ENCODE assay signal across 17 cellular contexts in genomic region chr5:179256229-179257189, GRCh38.
DNase-seq lines count a peak whose midpoint lies in the region; ATAC-seq and TF ChIP-seq lines count a peak whose summit lies in the region.
"Had no signal": no experiment of that assay in that cellular context is flagged by ENCODE, and none has a peak within 500 bp of the region (broad histone marks: within the 10 kb centered on the region; RNA-seq: fewer than 3 reads in every experiment).

No MANE protein-coding gene starts in this region.

- peaks cover 4% of the 10 kb centered on the region for H3K36me3 Mint-ChIP-seq in chondrocyte (ENCODE audit: low read depth)

- no peaks in the 10 kb centered on the region for H3K36me3 ChIP-seq in lung (ENCODE audit: control insufficient read depth in 2 of 2, insufficient read depth in 2 of 2, low read length in 2 of 2)
- no peaks in the 10 kb centered on the region for H3K36me3 ChIP-seq in testis (ENCODE audit: low read depth, missing control alignments)
- H3K36me3 ChIP-seq: thoracic aorta had no signal

- no peak overlapping the region for H3K4me3 ChIP-seq in lung
- no peak overlapping the region for H3K4me3 ChIP-seq in testis
- H3K4me3 ChIP-seq: SK-N-MC, thoracic aorta had no signal

- no peaks in the 10 kb centered on the region for H3K9me3 Mint-ChIP-seq in chondrocyte (ENCODE audit: low read depth)
- H3K9me3 Mint-ChIP-seq: activated T-cell treated with anti-CD3 and anti-CD28 coated beads, Interleukin-2, amount 50 U/mL, for 4 hours had no signal

- no peaks in the 10 kb centered on the region for H3K27me3 ChIP-seq in lung (ENCODE audit: control insufficient read depth, insufficient read depth)
- no peaks in the 10 kb centered on the region for H3K27me3 ChIP-seq in testis

- no peak overlapping the region for H3K4me3 Mint-ChIP-seq in chondrocyte (ENCODE audit: unreplicated experiment)
- H3K4me3 Mint-ChIP-seq: activated T-cell treated with anti-CD3 and anti-CD28 coated beads, Interleukin-2, amount 50 U/mL, for 4 hours had no signal

- no peak overlapping the region for H3K27ac ChIP-seq in lung (ENCODE audit: low read depth in 1 of 2, low read length in 1 of 2)
- H3K27ac ChIP-seq in testis, result peak overlapping the region in 1 of 2 donors; percentile 66
- H3K27ac ChIP-seq: C4-2B, SK-N-MC, thoracic aorta had no signal

- TF ChIP-seq CTCF in chondrocyte (IDR thresholded peaks at IDR 0.05), result no peak
- no peak for TF ChIP-seq CTCF in lung (IDR thresholded peaks at IDR 0.05; ENCODE audit: control extremely low read depth, extremely low read depth)
- TF ChIP-seq CTCF in testis (IDR thresholded peaks at IDR 0.05), result no peak

- TF ChIP-seq POLR2A in testis (IDR thresholded peaks at IDR 0.05), result no peak

- DNase-seq in activated CD4-positive, CD25-positive, alpha-beta regulatory T cell treated with anti-CD3 and anti-CD28 coated beads, Interleukin-2, amount 50 U/mL, for 72 hours, result peak; percentile 22
- no peak for DNase-seq in activated CD4-positive, CD25-positive, alpha-beta regulatory T cell (lab: John Stamatoyannopoulos, UW)
- DNase-seq in chondrocyte (ENCODE audit: low spot score) (peak; percentile 79), lung (ENCODE audit: low spot score) (no peak), testis (peak; percentile 54), hypothalamus (lab: John Stamatoyannopoulos, UW) (no peak), DMS79 (lab: John Stamatoyannopoulos, UW) (no peak)
- DNase-seq: 8988T; activated T-cell treated with anti-CD3 and anti-CD28 coated beads, Interleukin-2, amount 50 U/mL, for 4 hours; mesendoderm; NCI-H1694 treated with DMSO at 0.1 percent for 48 hours; stimulated activated CD4-positive, alpha-beta T cell treated with anti-CD3 and anti-CD28 coated beads, Interleukin-4, amount 100 ng/mL, for 24 hours had no signal

- 70 to 81% methylated on average over 27 of the region's 27 CpGs for WGBS in lung, 2 donors
- 67 to 72% methylated on average over 13 to 27 of the region's 27 CpGs for WGBS in testis, 2 donors

- H3K9me3 ChIP-seq in lung (ENCODE audit: control insufficient read depth in 2 of 2, insufficient read depth in 1 of 2, low read length in 1 of 2) (no peaks in the 10 kb centered on the region), testis (no peaks in the 10 kb centered on the region)
- H3K9me3 ChIP-seq: thoracic aorta had no signal

- peaks cover 24% of the 10 kb centered on the region for H3K4me1 Mint-ChIP-seq in chondrocyte (ENCODE audit: low read depth)

- no peaks in the 10 kb centered on the region for H3K27me3 Mint-ChIP-seq in chondrocyte (ENCODE audit: low read depth)

- H3K4me1 ChIP-seq in lung (ENCODE audit: control insufficient read depth in 2 of 2, insufficient read depth in 2 of 2, low read length in 2 of 2) (peaks cover 0 to under 1% of the 10 kb centered on the region in 2 donors), testis (peaks cover 31% of the 10 kb centered on the region)

- H3K27ac Mint-ChIP-seq in chondrocyte (ENCODE audit: unreplicated experiment), result no peak overlapping the region

- intact Hi-C loops in testis (cut with DNase I; ENCODE audit: low total_unique reads), result no loop called here

- peak; percentile 27 for ATAC-seq in lung (ENCODE audit: insufficient read depth, low FRiP score)
- ATAC-seq in HG03175 (IDR thresholded peaks at IDR 0.05; ENCODE audit: unreplicated experiment), result no peak
- ATAC-seq: activated T-cell treated with anti-CD3 and anti-CD28 coated beads, Interleukin-2, amount 50 U/mL, for 4 hours; HCT116 had no signal

Comparison
In these comparisons a context has a peak if more than half of its experiments do, and no peak if none do; other contexts are left out.
1. DNase-seq: peak in activated CD4-positive, CD25-positive, alpha-beta regulatory T cell treated with anti-CD3 and anti-CD28 coated beads, Interleukin-2, amount 50 U/mL, for 72 hours (single experiment), chondrocyte (single experiment) and testis (single experiment); none in activated CD4-positive, CD25-positive, alpha-beta regulatory T cell (0 of 4), lung (single experiment), hypothalamus (0 of 51) and DMS79 (single experiment).